10 cellular contexts compared by ENCODE assay signal in genomic region chrX:49058794-49059193, GRCh38. TPM values are rescaled to one million over a fixed set of nuclear protein-coding genes. Genes with fewer than 3 reads are reported as not detected.
DNase-seq lines count a peak whose midpoint lies in the region.
"Had no signal": no experiment of that assay in that cellular context is flagged by ENCODE, and none has a peak within 500 bp of the region (broad histone marks: within the 10 kb centered on the region; RNA-seq: fewer than 3 reads in every experiment).

A gene with protein sequence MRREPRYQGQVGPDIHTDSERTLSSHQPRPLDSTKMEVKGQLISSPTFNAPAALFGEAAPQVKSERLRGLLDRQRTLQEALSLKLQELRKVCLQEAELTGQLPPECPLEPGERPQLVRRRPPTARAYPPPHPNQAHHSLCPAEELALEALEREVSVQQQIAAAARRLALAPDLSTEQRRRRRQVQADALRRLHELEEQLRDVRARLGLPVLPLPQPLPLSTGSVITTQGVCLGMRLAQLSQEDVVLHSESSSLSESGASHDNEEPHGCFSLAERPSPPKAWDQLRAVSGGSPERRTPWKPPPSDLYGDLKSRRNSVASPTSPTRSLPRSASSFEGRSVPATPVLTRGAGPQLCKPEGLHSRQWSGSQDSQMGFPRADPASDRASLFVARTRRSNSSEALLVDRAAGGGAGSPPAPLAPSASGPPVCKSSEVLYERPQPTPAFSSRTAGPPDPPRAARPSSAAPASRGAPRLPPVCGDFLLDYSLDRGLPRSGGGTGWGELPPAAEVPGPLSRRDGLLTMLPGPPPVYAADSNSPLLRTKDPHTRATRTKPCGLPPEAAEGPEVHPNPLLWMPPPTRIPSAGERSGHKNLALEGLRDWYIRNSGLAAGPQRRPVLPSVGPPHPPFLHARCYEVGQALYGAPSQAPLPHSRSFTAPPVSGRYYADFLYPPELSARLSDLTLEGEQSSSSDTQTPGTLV (plus strand): TSS chrX:49058999. CDS start chrX:49062042, 3,043 bp downstream.

- DNase-seq in NCI-H510A treated with DMSO at 0.1 percent for 48 hours (lab: John Stamatoyannopoulos, UW): peak; percentile 17
- no peak for DNase-seq in NCI-H510A (lab: John Stamatoyannopoulos, UW)
- no peak for DNase-seq in epithelial cell of prostate (ENCODE audit: low read depth, low spot score)
- DNase-seq in mesendoderm: peak; percentile 49
- DNase-seq in NCI-H1048 (lab: John Stamatoyannopoulos, UW): no peak
- no peak for DNase-seq in NCI-H748 treated with DMSO at 0.1 percent for 48 hours (lab: John Stamatoyannopoulos, UW)
- DNase-seq in SK-N-DZ (ENCODE audit: low spot score): no peak
- DNase-seq: midbrain, NCI-H2081 treated with DMSO at 0.1 percent for 48 hours had no signal

- peak within 1 kb of the TSS; percentile 73 for H3K9ac ChIP-seq in mesendoderm (ENCODE audit: low read length)

- H2BK120ac ChIP-seq in mesendoderm (ENCODE audit: low read depth, low read length): no peak within 1 kb of the TSS

- no peak within 1 kb of the TSS for H2AK5ac ChIP-seq in mesendoderm (ENCODE audit: low read length)

- no peak within 1 kb of the TSS for H3K18ac ChIP-seq in mesendoderm (ENCODE audit: low read length)

- H4K5ac ChIP-seq in mesendoderm (ENCODE audit: low read length): no peak within 1 kb of the TSS

- peaks cover 6% of the 10 kb centered on the region for H3K79me1 ChIP-seq in mesendoderm (ENCODE audit: low read length)

- H3K27ac ChIP-seq in epithelial cell of prostate (peak within 1 kb of the TSS; percentile 86), mesendoderm (ENCODE audit: low read depth, low read length) (no peak within 1 kb of the TSS), urinary bladder (ENCODE audit: low read depth) (peak within 1 kb of the TSS; percentile 56)

- H3K79me2 ChIP-seq in mesendoderm (ENCODE audit: control insufficient read depth, insufficient read depth, low read length): peaks cover 5% of the 10 kb centered on the region

- H3K23ac ChIP-seq in mesendoderm (ENCODE audit: low read length): no peak within 1 kb of the TSS

- H3K27me3 ChIP-seq in mesendoderm (ENCODE audit: insufficient read depth, low read length, poor library complexity): no peaks in the 10 kb centered on the region

- no peak within 1 kb of the TSS for H3K4ac ChIP-seq in mesendoderm (ENCODE audit: low read depth, low read length)

- no peaks in the 10 kb centered on the region for H3K36me3 ChIP-seq in mesendoderm (ENCODE audit: control insufficient read depth, insufficient read depth, low read length)
- H3K36me3 ChIP-seq in urinary bladder (ENCODE audit: insufficient read depth): no peaks in the 10 kb centered on the region

- WGBS in mesendoderm (ENCODE audit: extremely low coverage, insufficient coverage, low lambda C conversion rate): no CpG with 5 or more reads among the region's 5 CpGs
- 47% methylated on average over 5 of the region's 5 CpGs for WGBS in urinary bladder

- H3K4me2 ChIP-seq in mesendoderm (ENCODE audit: low read length): peak within 1 kb of the TSS; percentile 27

- H2BK15ac ChIP-seq in mesendoderm (replicated peaks; ENCODE audit: low read depth): no peak within 1 kb of the TSS

- peak within 1 kb of the TSS; percentile 85 for H3K56ac ChIP-seq in mesendoderm (ENCODE audit: low read length)

- H4K8ac ChIP-seq in mesendoderm (ENCODE audit: low read depth, low read length): no peak within 1 kb of the TSS

- H3K4me1 ChIP-seq in mesendoderm (ENCODE audit: control insufficient read depth, low read depth, low read length) (no peaks in the 10 kb centered on the region), urinary bladder (ENCODE audit: insufficient read depth) (peaks cover 1% of the 10 kb centered on the region)

- peak within 1 kb of the TSS; percentile 45 for H3K4me3 ChIP-seq in mesendoderm (ENCODE audit: low read length)
- H3K4me3 ChIP-seq in urinary bladder (ENCODE audit: low read depth, low read length): peak within 1 kb of the TSS; percentile 12

- H2BK5ac ChIP-seq in mesendoderm (ENCODE audit: low read length): no peak within 1 kb of the TSS

RNA-seq across cellular contexts. Expression of the gene that starts here (rescaled TPM):
- polyA plus RNA-seq in mesendoderm (2013, experiment 1 of 2): 10.5 TPM
- polyA plus RNA-seq in mesendoderm (2013, experiment 2 of 2): 10.8 TPM
- total RNA-seq in urinary bladder: 2.7 TPM
- polyA plus RNA-seq in urinary bladder: 4.5 TPM
- polyA plus RNA-seq in SK-N-DZ (2014; cell fraction: cytosol; rRNA removed): 2.8 and 3.2 TPM in 2 replicates
- 3.5 and 5.9 TPM in 2 replicates for polyA plus RNA-seq in SK-N-DZ (2014; cell fraction: nucleus; rRNA removed)

Comparison
In these comparisons a context has a peak if more than half of its experiments do, and no peak if none do; other contexts are left out.
1. DNase-seq: peak in NCI-H510A treated with DMSO at 0.1 percent for 48 hours (single experiment) and mesendoderm (single experiment); none in NCI-H510A (single experiment), epithelial cell of prostate (single experiment), NCI-H1048 (single experiment), NCI-H748 treated with DMSO at 0.1 percent for 48 hours (single experiment) and SK-N-DZ (single experiment).